8 cellular contexts compared by ENCODE assay signal in genomic region chr2:236507393-236508085, GRCh38.
DNase-seq lines count a peak whose midpoint lies in the region; ATAC-seq and TF ChIP-seq lines count a peak whose summit lies in the region.

No MANE protein-coding gene starts in this region.

- H3K4me1 ChIP-seq in HEK293 (ENCODE audit: control insufficient read depth, insufficient read depth, low read length) = no peaks in the 10 kb centered on the region
- H3K4me1 ChIP-seq in fibroblast of lung (ENCODE audit: control insufficient read depth, extremely low read depth, insufficient read depth, low read length) = no peaks in the 10 kb centered on the region

- peak; percentile 56 for DNase-seq in activated T-cell treated with anti-CD3 and anti-CD28 coated beads for 48 hours (ENCODE audit: low read depth)
- peak; percentile 6 to 65 for DNase-seq in fibroblast of lung (ENCODE audit: low read depth in 2 of 2)
- DNase-seq in nephron progenitor cell = peak; percentile 82

- no peaks in the 10 kb centered on the region for H3K9me3 Mint-ChIP-seq in nephron progenitor cell
- no peaks in the 10 kb centered on the region for H3K9me3 Mint-ChIP-seq in stimulated activated naive CD8-positive, alpha-beta T cell treated with anti-CD3 and anti-CD28 coated beads, Interleukin-15, Interleukin-2, amounts not matched to agents 100 ng/mL and 50 ng/mL, for 24 hours

- peak overlapping the region; percentile 12 for H3K4me3 ChIP-seq in HEK293 (ENCODE audit: low read depth, low read length)
- peak overlapping the region in 2 of 4 experiments; percentile 20 to 45 for H3K4me3 ChIP-seq in fibroblast of lung (replicated peaks in 1 of 4; ENCODE audit: control extremely low read depth in 1 of 4, insufficient read depth in 1 of 4, low read depth in 3 of 4, low read length in 4 of 4)

- H3K27ac ChIP-seq in HEK293 (ENCODE audit: extremely low read depth, low read depth, low read length) (no peak overlapping the region), fibroblast of lung (ENCODE audit: insufficient read depth, low read length) (no peak overlapping the region)

- H3K27me3 Mint-ChIP-seq in nephron progenitor cell (ENCODE audit: low read depth, poor library complexity) = peaks cover 45% of the 10 kb centered on the region
- peaks cover 34% of the 10 kb centered on the region for H3K27me3 Mint-ChIP-seq in stimulated activated naive CD8-positive, alpha-beta T cell treated with anti-CD3 and anti-CD28 coated beads, Interleukin-15, Interleukin-2, amounts not matched to agents 100 ng/mL and 50 ng/mL, for 24 hours

- ATAC-seq in GM18502 (IDR thresholded peaks at IDR 0.05; ENCODE audit: poor library complexity, unreplicated experiment) = no peak
- no peak for ATAC-seq in GM18511 (IDR thresholded peaks at IDR 0.05; ENCODE audit: unreplicated experiment)
- ATAC-seq in GM18907 (IDR thresholded peaks at IDR 0.05; ENCODE audit: unreplicated experiment) = no peak

- no peaks in the 10 kb centered on the region for H3K27me3 ChIP-seq in fibroblast of lung (ENCODE audit: control insufficient read depth, insufficient read depth, low read length)

- H3K36me3 Mint-ChIP-seq in nephron progenitor cell (ENCODE audit: low read depth) = no peaks in the 10 kb centered on the region
- H3K36me3 Mint-ChIP-seq in stimulated activated naive CD8-positive, alpha-beta T cell treated with anti-CD3 and anti-CD28 coated beads, Interleukin-15, Interleukin-2, amounts not matched to agents 100 ng/mL and 50 ng/mL, for 24 hours (ENCODE audit: low read depth) = no peaks in the 10 kb centered on the region

- no peaks in the 10 kb centered on the region for H3K79me2 ChIP-seq in fibroblast of lung (ENCODE audit: control insufficient read depth, insufficient read depth, low read length)

- H2AFZ ChIP-seq in fibroblast of lung (ENCODE audit: low read length) = no peak overlapping the region

- no peak overlapping the region for H3K9ac ChIP-seq in fibroblast of lung (ENCODE audit: insufficient read depth, low read length)

- H4K20me1 ChIP-seq in fibroblast of lung (ENCODE audit: control insufficient read depth, extremely low read depth, insufficient read depth, low read length) = no peaks in the 10 kb centered on the region

- POLR2A ChIA-PET in HEK293 (lab: Yijun Ruan, JAX) = no interaction called here

- no peaks in the 10 kb centered on the region for H3K36me3 ChIP-seq in HEK293 (ENCODE audit: control insufficient read depth in 2 of 2, insufficient read depth in 1 of 2, low read length in 2 of 2)
- H3K36me3 ChIP-seq in fibroblast of lung (ENCODE audit: control insufficient read depth, insufficient read depth, low read length) = no peaks in the 10 kb centered on the region

- peak overlapping the region; percentile 79 for H3K4me3 Mint-ChIP-seq in nephron progenitor cell
- H3K4me3 Mint-ChIP-seq in stimulated activated naive CD8-positive, alpha-beta T cell treated with anti-CD3 and anti-CD28 coated beads, Interleukin-15, Interleukin-2, amounts not matched to agents 100 ng/mL and 50 ng/mL, for 24 hours = peak overlapping the region; percentile 67

- H3K9me3 ChIP-seq in HEK293 (ENCODE audit: control insufficient read depth, insufficient read depth, low read depth, low read length) = no peaks in the 10 kb centered on the region
- no peaks in the 10 kb centered on the region for H3K9me3 ChIP-seq in fibroblast of lung (ENCODE audit: control insufficient read depth, insufficient read depth, low read depth, low read length)

- TF ChIP-seq CTCF in HEK293 (tag by site-specific recombination; IDR thresholded peaks at IDR 0.05) (no peak), fibroblast of lung (conservative IDR thresholded peaks at IDR 0.05 in 1 of 2, IDR thresholded peaks at IDR 0.05 in 1 of 2; ENCODE audit: low read depth in 1 of 2, low read length in 2 of 2) (no peak), nephron progenitor cell (IDR thresholded peaks at IDR 0.05) (no peak)

- H3K4me2 ChIP-seq in fibroblast of lung (ENCODE audit: extremely low read depth, insufficient read depth, low read length) = no peak overlapping the region

- CTCF ChIA-PET in HEK293 (lab: Yijun Ruan, JAX) = interaction anchor here (0.6 kb wide), 1 partner anchor 20 kb away, joined by 3 read pairs; no protein-coding TSS in a partner anchor

- no peak overlapping the region for H3K27ac Mint-ChIP-seq in nephron progenitor cell
- H3K27ac Mint-ChIP-seq in stimulated activated naive CD8-positive, alpha-beta T cell treated with anti-CD3 and anti-CD28 coated beads, Interleukin-15, Interleukin-2, amounts not matched to agents 100 ng/mL and 50 ng/mL, for 24 hours = no peak overlapping the region

- H3K4me1 Mint-ChIP-seq in nephron progenitor cell = no peaks in the 10 kb centered on the region
- peaks cover 22% of the 10 kb centered on the region for H3K4me1 Mint-ChIP-seq in stimulated activated naive CD8-positive, alpha-beta T cell treated with anti-CD3 and anti-CD28 coated beads, Interleukin-15, Interleukin-2, amounts not matched to agents 100 ng/mL and 50 ng/mL, for 24 hours (ENCODE audit: low read depth)

TF ChIP-seq in HEK293, 187 proteins besides CTCF, POLR2A, EP300 and RAD21:
- no peak for TF ChIP-seq ZNF311 (tag by site-specific recombination; IDR thresholded peaks at IDR 0.05; ENCODE audit: borderline replicate concordance)
- TF ChIP-seq, protein P1, sequence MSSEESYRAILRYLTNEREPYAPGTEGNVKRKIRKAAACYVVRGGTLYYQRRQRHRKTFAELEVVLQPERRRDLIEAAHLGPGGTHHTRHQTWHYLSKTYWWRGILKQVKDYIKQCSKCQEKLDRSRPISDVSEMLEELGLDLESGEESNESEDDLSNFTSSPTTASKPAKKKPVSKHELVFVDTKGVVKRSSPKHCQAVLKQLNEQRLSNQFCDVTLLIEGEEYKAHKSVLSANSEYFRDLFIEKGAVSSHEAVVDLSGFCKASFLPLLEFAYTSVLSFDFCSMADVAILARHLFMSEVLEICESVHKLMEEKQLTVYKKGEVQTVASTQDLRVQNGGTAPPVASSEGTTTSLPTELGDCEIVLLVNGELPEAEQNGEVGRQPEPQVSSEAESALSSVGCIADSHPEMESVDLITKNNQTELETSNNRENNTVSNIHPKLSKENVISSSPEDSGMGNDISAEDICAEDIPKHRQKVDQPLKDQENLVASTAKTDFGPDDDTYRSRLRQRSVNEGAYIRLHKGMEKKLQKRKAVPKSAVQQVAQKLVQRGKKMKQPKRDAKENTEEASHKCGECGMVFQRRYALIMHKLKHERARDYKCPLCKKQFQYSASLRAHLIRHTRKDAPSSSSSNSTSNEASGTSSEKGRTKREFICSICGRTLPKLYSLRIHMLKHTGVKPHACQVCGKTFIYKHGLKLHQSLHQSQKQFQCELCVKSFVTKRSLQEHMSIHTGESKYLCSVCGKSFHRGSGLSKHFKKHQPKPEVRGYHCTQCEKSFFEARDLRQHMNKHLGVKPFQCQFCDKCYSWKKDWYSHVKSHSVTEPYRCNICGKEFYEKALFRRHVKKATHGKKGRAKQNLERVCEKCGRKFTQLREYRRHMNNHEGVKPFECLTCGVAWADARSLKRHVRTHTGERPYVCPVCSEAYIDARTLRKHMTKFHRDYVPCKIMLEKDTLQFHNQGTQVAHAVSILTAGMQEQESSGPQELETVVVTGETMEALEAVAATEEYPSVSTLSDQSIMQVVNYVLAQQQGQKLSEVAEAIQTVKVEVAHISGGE (tag by site-specific recombination; conservative IDR thresholded peaks at IDR 0.05; ENCODE audit: low read depth) = no peak
- TF ChIP-seq ZNF157 (tag by site-specific recombination; IDR thresholded peaks at IDR 0.05) = no peak
